22 cellular contexts compared by ENCODE assay signal in genomic region chr12:47981496-47982260, GRCh38. TPM values are rescaled to one million over a fixed set of nuclear protein-coding genes. Genes with fewer than 3 reads are reported as not detected.
"Had no signal": no experiment of that assay in that cellular context is flagged by ENCODE, and none has a peak within 500 bp of the region (broad histone marks: within the 10 kb centered on the region; RNA-seq: fewer than 3 reads in every experiment).

No MANE protein-coding gene starts in this region.

- DNase-seq: activated CD4-positive, alpha-beta memory T cell treated with anti-CD3 and anti-CD28 coated beads, Interleukin-2, amount 10 ng/mL, durations not matched to agents 7 days and 5 days; activated CD4-positive, alpha-beta T cell treated with anti-CD3 and anti-CD28 coated beads for 48 hours; activated CD4-positive, CD25-positive, alpha-beta regulatory T cell; activated naive CD4-positive, alpha-beta T cell treated with anti-CD3 and anti-CD28 coated beads for 36 hours; activated T-cell treated with anti-CD3 and anti-CD28 coated beads, Interleukin-2, amount 50 U/mL, for 4 hours; anterior cingulate cortex; brain microvascular endothelial cell; central memory CD4-positive, alpha-beta T cell; erythroblast; hypothalamus; left ventricle myocardium inferior; naive thymus-derived CD4-positive, alpha-beta T cell; stimulated activated naive B cell treated with anti-CD40 and anti-IgM and Interleukin-4, amounts not matched to agents 10 μg/mL and 1 μg/mL and 100 μg/mL, for 72 hours; T1000 had no signal

- H3K36me3 ChIP-seq: brain microvascular endothelial cell, left ventricle myocardium inferior, neural progenitor cell, ovary, thoracic aorta had no signal

- H3K9me3 Mint-ChIP-seq: activated CD4-positive, alpha-beta memory T cell treated with anti-CD3 and anti-CD28 coated beads, Interleukin-2, amount 10 ng/mL, durations not matched to agents 7 days and 5 days; activated naive CD4-positive, alpha-beta T cell treated with anti-CD3 and anti-CD28 coated beads for 36 hours; activated T-cell treated with anti-CD3 and anti-CD28 coated beads, Interleukin-2, amount 50 U/mL, for 4 hours; memory B cell; neural progenitor cell; stimulated activated naive B cell treated with anti-CD40 and anti-IgM and Interleukin-4, amounts not matched to agents 10 μg/mL and 1 μg/mL and 100 μg/mL, for 72 hours had no signal

- H3K9ac ChIP-seq: neural progenitor cell had no signal

- H3K27ac Mint-ChIP-seq: activated CD4-positive, alpha-beta memory T cell treated with anti-CD3 and anti-CD28 coated beads, Interleukin-2, amount 10 ng/mL, durations not matched to agents 7 days and 5 days; activated naive CD4-positive, alpha-beta T cell treated with anti-CD3 and anti-CD28 coated beads for 36 hours; memory B cell; naive thymus-derived CD4-positive, alpha-beta T cell; neural progenitor cell; stimulated activated naive B cell treated with anti-CD40 and anti-IgM and Interleukin-4, amounts not matched to agents 10 μg/mL and 1 μg/mL and 100 μg/mL, for 72 hours had no signal

- H3K4me3 ChIP-seq: coronary artery, left ventricle myocardium inferior, neural progenitor cell, ovary, thoracic aorta had no signal

- ATAC-seq: activated T-cell treated with anti-CD3 and anti-CD28 coated beads, Interleukin-2, amount 50 U/mL, for 4 hours; naive thymus-derived CD4-positive, alpha-beta T cell; sciatic nerve; stimulated activated naive B cell treated with anti-CD40 and anti-IgM and Interleukin-4, amounts not matched to agents 10 μg/mL and 1 μg/mL and 100 μg/mL, for 72 hours had no signal

- H3K27me3 ChIP-seq: brain microvascular endothelial cell, neural progenitor cell, ovary had no signal

- H3K4me1 Mint-ChIP-seq: activated CD4-positive, alpha-beta memory T cell treated with anti-CD3 and anti-CD28 coated beads, Interleukin-2, amount 10 ng/mL, durations not matched to agents 7 days and 5 days; naive thymus-derived CD4-positive, alpha-beta T cell; neural progenitor cell had no signal

- H2AFZ ChIP-seq: neural progenitor cell had no signal

- H3K4me3 Mint-ChIP-seq: activated CD4-positive, alpha-beta memory T cell treated with anti-CD3 and anti-CD28 coated beads, Interleukin-2, amount 10 ng/mL, durations not matched to agents 7 days and 5 days; activated naive CD4-positive, alpha-beta T cell treated with anti-CD3 and anti-CD28 coated beads for 36 hours; activated T-cell treated with anti-CD3 and anti-CD28 coated beads, Interleukin-2, amount 50 U/mL, for 4 hours; memory B cell; naive thymus-derived CD4-positive, alpha-beta T cell; neural progenitor cell; stimulated activated naive B cell treated with anti-CD40 and anti-IgM and Interleukin-4, amounts not matched to agents 10 μg/mL and 1 μg/mL and 100 μg/mL, for 72 hours had no signal

- H3K36me3 Mint-ChIP-seq: naive thymus-derived CD4-positive, alpha-beta T cell; stimulated activated naive B cell treated with anti-CD40 and anti-IgM and Interleukin-4, amounts not matched to agents 10 μg/mL and 1 μg/mL and 100 μg/mL, for 72 hours had no signal

- H3K9me3 ChIP-seq: left ventricle myocardium inferior, ovary, thoracic aorta had no signal

- H3K4me2 ChIP-seq: neural progenitor cell had no signal

- H3K4me1 ChIP-seq: left ventricle myocardium inferior, neural progenitor cell had no signal

- H3K27ac ChIP-seq: brain microvascular endothelial cell, coronary artery, left ventricle myocardium inferior, neural progenitor cell, ovary, thoracic aorta had no signal

RNA-seq across cellular contexts. Expression of gene COL2A1, which starts 22.6 kb away (rescaled TPM):
- total RNA-seq: activated CD4-positive, alpha-beta memory T cell treated with anti-CD3 and anti-CD28 coated beads, Interleukin-2, amount 10 ng/mL, durations not matched to agents 7 days and 5 days; activated naive CD4-positive, alpha-beta T cell treated with anti-CD3 and anti-CD28 coated beads for 36 hours; kidney; left ventricle myocardium inferior; naive thymus-derived CD4-positive, alpha-beta T cell; sciatic nerve; T-helper 1 cell treated with Interleukin-12 subunit alpha and Interleukin-12 subunit beta and Interleukin-4 antibody, amounts not matched to agents 30 ng/mL and 1 ng/mL, for 36 hours had no signal
